ENCODE assay signal across 15 cellular contexts in genomic region chr2:100136310-100136709, GRCh38. TPM values are rescaled to one million over a fixed set of nuclear protein-coding genes. Genes with fewer than 3 reads are reported as not detected.
DNase-seq lines count a peak whose midpoint lies in the region; ATAC-seq and TF ChIP-seq lines count a peak whose summit lies in the region.
"Had no signal": no experiment of that assay in that cellular context is flagged by ENCODE, and none has a peak within 500 bp of the region (broad histone marks: within the 10 kb centered on the region; RNA-seq: fewer than 3 reads in every experiment).

No MANE protein-coding gene starts in this region.

- H3K27me3 Mint-ChIP-seq in activated naive CD8-positive, alpha-beta T cell treated with anti-CD3 and anti-CD28 coated beads, Interleukin-2, amount 50 U/mL, for 24 hours: no peaks in the 10 kb centered on the region

- ATAC-seq in GM18505 (IDR thresholded peaks at IDR 0.05; ENCODE audit: unreplicated experiment) (peak; percentile 44), HG03342 (IDR thresholded peaks at IDR 0.05; ENCODE audit: unreplicated experiment) (peak; percentile 65)
- peak; percentile 37 for ATAC-seq in activated naive CD8-positive, alpha-beta T cell treated with anti-CD3 and anti-CD28 coated beads, Interleukin-2, amount 50 U/mL, for 24 hours
- ATAC-seq: left colon had no signal

- peaks cover 7% of the 10 kb centered on the region for H3K36me3 Mint-ChIP-seq in activated naive CD8-positive, alpha-beta T cell treated with anti-CD3 and anti-CD28 coated beads, Interleukin-2, amount 50 U/mL, for 24 hours (ENCODE audit: low read depth)
- H3K36me3 Mint-ChIP-seq: CD14-positive monocyte had no signal

- no peaks in the 10 kb centered on the region for H3K9me3 Mint-ChIP-seq in activated naive CD8-positive, alpha-beta T cell treated with anti-CD3 and anti-CD28 coated beads, Interleukin-2, amount 50 U/mL, for 24 hours
- H3K9me3 Mint-ChIP-seq: CD14-positive monocyte, endodermal cell had no signal

- no peak overlapping the region for H3K27ac Mint-ChIP-seq in activated naive CD8-positive, alpha-beta T cell treated with anti-CD3 and anti-CD28 coated beads, Interleukin-2, amount 50 U/mL, for 24 hours
- H3K27ac Mint-ChIP-seq: CD14-positive monocyte, endodermal cell had no signal

- DNase-seq in NOMO-1 treated with DMSO at 0.1 percent for 48 hours (lab: John Stamatoyannopoulos, UW; ENCODE audit: unreplicated experiment) (peak; percentile 1), NOMO-1 (lab: John Stamatoyannopoulos, UW; ENCODE audit: unreplicated experiment in 2 of 2) (no peak), AML-193 (lab: John Stamatoyannopoulos, UW) (no peak), dermis blood vessel endothelial cell (no peak), cerebellar cortex (ENCODE audit: low spot score) (no peak)
- no peak for DNase-seq in activated naive CD8-positive, alpha-beta T cell treated with anti-CD3 and anti-CD28 coated beads, Interleukin-2, amount 50 U/mL, for 24 hours
- DNase-seq: activated CD4-positive, CD25-positive, alpha-beta regulatory T cell treated with anti-CD3 and anti-CD28 coated beads, Interleukin-2, amount 50 U/mL, for 72 hours; central memory CD4-positive, alpha-beta T cell; left colon; NCI-H2029 treated with DMSO at 0.1 percent for 48 hours; NCI-H526 had no signal

- no peak overlapping the region for H3K4me3 Mint-ChIP-seq in activated naive CD8-positive, alpha-beta T cell treated with anti-CD3 and anti-CD28 coated beads, Interleukin-2, amount 50 U/mL, for 24 hours
- H3K4me3 Mint-ChIP-seq: CD14-positive monocyte, endodermal cell had no signal

- H3K4me1 Mint-ChIP-seq in activated naive CD8-positive, alpha-beta T cell treated with anti-CD3 and anti-CD28 coated beads, Interleukin-2, amount 50 U/mL, for 24 hours: peaks cover 43% of the 10 kb centered on the region
- H3K4me1 Mint-ChIP-seq: endodermal cell had no signal

- TF ChIP-seq POLR2A in GM18505 (IDR thresholded peaks at IDR 0.05; ENCODE audit: borderline replicate concordance, extremely low read depth, insufficient read depth, insufficient read length): no peak

RNA-seq across cellular contexts. Expression of gene AFF3, which starts 6.1 kb away (rescaled TPM):
- total RNA-seq in dermis blood vessel endothelial cell: 0.05 TPM in 1 of 2 replicates, not detected in the other
